ENCODE assay signal across 29 cellular contexts in genomic region chr18:6431659-6432318, GRCh38.
"Had no signal": no experiment of that assay in that cellular context is flagged by ENCODE, and none has a peak within 500 bp of the region (broad histone marks: within the 10 kb centered on the region; RNA-seq: fewer than 3 reads in every experiment).

No MANE protein-coding gene starts in this region.

- FAIRE-seq: pancreas had no signal

- DNase-seq: colonic mucosa; effector CD8-positive, alpha-beta T cell; endodermal cell; foreskin keratinocyte; immature natural killer cell; islet precursor cell; kidney glomerular epithelial cell; mesenchymal stem cell; mucosa of descending colon; naive B cell; occipital lobe; pancreas; retina; spleen; stimulated activated CD4-positive, alpha-beta T cell treated with anti-CD3 and anti-CD28 coated beads, Interleukin-4, amount 100 ng/mL, for 4 hours; stimulated activated naive CD8-positive, alpha-beta T cell treated with anti-CD3 and anti-CD28 coated beads, Interleukin-15, Interleukin-2, amounts not matched to agents 100 U/mL and 50 U/mL, for 24 hours; substantia nigra; upper lobe of left lung had no signal

- H3K4me3 ChIP-seq: colonic mucosa, gastroesophageal sphincter, mucosa of descending colon, pancreas, skin epidermis, spleen, thoracic aorta, tibial nerve, upper lobe of left lung had no signal

- H3K36me3 Mint-ChIP-seq: immature natural killer cell; mesothelial cell of epicardium; naive B cell; natural killer cell treated with Interleukin-12 subunit alpha and Interleukin-12 subunit beta and Interleukin-15 and Interleukin-18, amount 100 ng/mL, for 72 hours; stimulated activated memory B cell treated with anti-CD40 and anti-IgM and Interleukin-4, amounts not matched to agents 10 μg/mL and 1 μg/mL and 100 μg/mL, for 72 hours had no signal

- ATAC-seq: esophagus mucosa; foreskin keratinocyte; gastroesophageal sphincter; mucosa of descending colon; natural killer cell treated with Interleukin-12 subunit alpha and Interleukin-12 subunit beta and Interleukin-15 and Interleukin-18, amount 100 ng/mL, for 72 hours; pancreas; stimulated activated memory B cell treated with anti-CD40 and anti-IgM and Interleukin-4, amounts not matched to agents 10 μg/mL and 1 μg/mL and 100 μg/mL, for 72 hours; stimulated activated naive CD8-positive, alpha-beta T cell treated with anti-CD3 and anti-CD28 coated beads, Interleukin-15, Interleukin-2, amounts not matched to agents 100 U/mL and 50 U/mL, for 24 hours had no signal

- H3K27me3 ChIP-seq: colonic mucosa, foreskin keratinocyte, gastroesophageal sphincter, pancreas, spleen, tibial nerve, upper lobe of left lung had no signal

- H3K36me3 ChIP-seq: colonic mucosa, gastroesophageal sphincter, pancreas, spleen, thoracic aorta, tibial nerve, upper lobe of left lung had no signal

- H3K4me1 ChIP-seq: colonic mucosa, foreskin keratinocyte, gastroesophageal sphincter, pancreas, spleen, tibial nerve, upper lobe of left lung had no signal

- H3K27ac ChIP-seq: colonic mucosa, epithelial cell of prostate, foreskin keratinocyte, gastroesophageal sphincter, pancreas, skin epidermis, spleen, thoracic aorta, tibial nerve, upper lobe of left lung had no signal

- H3K27ac Mint-ChIP-seq: dendritic cell treated with granulocyte-macrophage colony-stimulating factor and Interleukin-4, amounts not matched to agents 40 ng/mL and 50 ng/mL, for 4 days; endodermal cell; immature natural killer cell; mesothelial cell of epicardium; natural killer cell treated with Interleukin-12 subunit alpha and Interleukin-12 subunit beta and Interleukin-15 and Interleukin-18, amount 100 ng/mL, for 72 hours; stimulated activated memory B cell treated with anti-CD40 and anti-IgM and Interleukin-4, amounts not matched to agents 10 μg/mL and 1 μg/mL and 100 μg/mL, for 72 hours had no signal

- H3K4me1 Mint-ChIP-seq: central memory CD8-positive, alpha-beta T cell; endodermal cell; naive B cell; stimulated activated memory B cell treated with anti-CD40 and anti-IgM and Interleukin-4, amounts not matched to agents 10 μg/mL and 1 μg/mL and 100 μg/mL, for 72 hours had no signal

- H3K27me3 Mint-ChIP-seq: central memory CD8-positive, alpha-beta T cell; dendritic cell treated with granulocyte-macrophage colony-stimulating factor and Interleukin-4, amounts not matched to agents 40 ng/mL and 50 ng/mL, for 4 days; stimulated activated memory B cell treated with anti-CD40 and anti-IgM and Interleukin-4, amounts not matched to agents 10 μg/mL and 1 μg/mL and 100 μg/mL, for 72 hours had no signal

- H3K4me3 Mint-ChIP-seq: central memory CD8-positive, alpha-beta T cell; dendritic cell treated with granulocyte-macrophage colony-stimulating factor and Interleukin-4, amounts not matched to agents 40 ng/mL and 50 ng/mL, for 4 days; endodermal cell; immature natural killer cell; mesothelial cell of epicardium; naive B cell; natural killer cell treated with Interleukin-12 subunit alpha and Interleukin-12 subunit beta and Interleukin-15 and Interleukin-18, amount 100 ng/mL, for 72 hours; stimulated activated memory B cell treated with anti-CD40 and anti-IgM and Interleukin-4, amounts not matched to agents 10 μg/mL and 1 μg/mL and 100 μg/mL, for 72 hours had no signal

- H3K9me3 Mint-ChIP-seq: central memory CD8-positive, alpha-beta T cell; dendritic cell treated with granulocyte-macrophage colony-stimulating factor and Interleukin-4, amounts not matched to agents 40 ng/mL and 50 ng/mL, for 4 days; endodermal cell; immature natural killer cell; mesothelial cell of epicardium; naive B cell; natural killer cell treated with Interleukin-12 subunit alpha and Interleukin-12 subunit beta and Interleukin-15 and Interleukin-18, amount 100 ng/mL, for 72 hours; stimulated activated memory B cell treated with anti-CD40 and anti-IgM and Interleukin-4, amounts not matched to agents 10 μg/mL and 1 μg/mL and 100 μg/mL, for 72 hours had no signal

- H3K9me3 ChIP-seq: colonic mucosa, gastroesophageal sphincter, mucosa of descending colon, pancreas, spleen, thoracic aorta, tibial nerve, upper lobe of left lung had no signal
